13 cellular contexts compared by ENCODE assay signal in genomic region chr5:124596595-124597388, GRCh38.
DNase-seq lines count a peak whose midpoint lies in the region; ATAC-seq and TF ChIP-seq lines count a peak whose summit lies in the region.
"Had no signal": no experiment of that assay in that cellular context is flagged by ENCODE, and none has a peak within 500 bp of the region (broad histone marks: within the 10 kb centered on the region; RNA-seq: fewer than 3 reads in every experiment).

No MANE protein-coding gene starts in this region.

- peak; percentile 55 for DNase-seq in Calu3
- DNase-seq in IMR-90, result peak; percentile 92
- DNase-seq in dermis blood vessel endothelial cell, result peak; percentile 93
- DNase-seq in activated CD8-positive, alpha-beta memory T cell treated with anti-CD3 and anti-CD28 coated beads, Interleukin-2, amount 50 U/mL, for 48 hours, result no peak
- DNase-seq in NCI-H526 (lab: John Stamatoyannopoulos, UW), result no peak
- DNase-seq in NCI-H1105 treated with DMSO at 0.1 percent for 48 hours (lab: John Stamatoyannopoulos, UW), result no peak
- DNase-seq: activated effector memory CD4-positive, alpha-beta T cell treated with anti-CD3 and anti-CD28 coated beads, Interleukin-2, amount 50 U/mL, for 16 hours; GF-D8; heart right ventricle; KG1 had no signal

- H3K18ac ChIP-seq in IMR-90 (ENCODE audit: low read depth, low read length), result peak overlapping the region; percentile 69; the same call in 1 of the 2 replicates

- H3K79me1 ChIP-seq in IMR-90 (ENCODE audit: low read depth in 1 of 2, low read length in 2 of 2), result no peaks in the 10 kb centered on the region

- H2BK120ac ChIP-seq in IMR-90 (ENCODE audit: low read depth, low read length), result peak overlapping the region; percentile 13

- H2BK5ac ChIP-seq in IMR-90 (ENCODE audit: low read depth, low read length, poor library complexity, severe bottlenecking), result peak overlapping the region; percentile 55

- no peaks in the 10 kb centered on the region for H3K27me3 Mint-ChIP-seq in Calu3 (ENCODE audit: unreplicated experiment)

- peak overlapping the region; percentile 54 for H4K91ac ChIP-seq in IMR-90 (ENCODE audit: insufficient read depth, low read depth, low read length)

- peak overlapping the region; percentile 80 for H3K27ac Mint-ChIP-seq in Calu3 (ENCODE audit: unreplicated experiment)
- H3K27ac Mint-ChIP-seq: stimulated activated naive CD8-positive, alpha-beta T cell treated with anti-CD3 and anti-CD28 coated beads, Interleukin-15, Interleukin-2, amounts not matched to agents 100 ng/mL and 50 ng/mL, for 24 hours had no signal

- no peak overlapping the region for H3K27ac ChIP-seq in IMR-90 (ENCODE audit: insufficient read depth, low read length)
- H3K27ac ChIP-seq: heart right ventricle had no signal

- BruUV-seq in Calu3 (replicated peaks; lab: Mats Ljungman, UMichigan) (no TSS peak), IMR-90 (replicated peaks; lab: Mats Ljungman, UMichigan) (no TSS peak)

- H3K56ac ChIP-seq in IMR-90 (ENCODE audit: extremely low read depth, insufficient read depth, low read length), result no peak overlapping the region

- no peak overlapping the region for H3K14ac ChIP-seq in IMR-90 (replicated peaks; ENCODE audit: low read depth, low read length)

- ATAC-seq in IMR-90 (ENCODE audit: low read depth) (peak; percentile 84), HG02870 (IDR thresholded peaks at IDR 0.05; ENCODE audit: unreplicated experiment) (no peak)

- CTCF ChIA-PET in Calu3 (lab: Charles Lee), result interaction anchor here (0.9 to 1.6 kb wide), 6 partner anchors 8 to 812 kb away, joined by 3 to 6 read pairs (median 4); no protein-coding TSS in a partner anchor
- CTCF ChIA-PET in IMR-90 (lab: Yijun Ruan, JAX), result interaction anchor here (0.6 kb wide), 1 partner anchor 23 kb away, joined by 3 read pairs; no protein-coding TSS in a partner anchor

- H4K8ac ChIP-seq in IMR-90 (ENCODE audit: low read depth in 2 of 2, low read length in 2 of 2), result peak overlapping the region in 1 of 2 experiments; percentile 3; a peak in 1 of 4 replicates

- no peaks in the 10 kb centered on the region for H4K20me1 ChIP-seq in IMR-90 (ENCODE audit: insufficient read depth, low read length)

- H3K4me1 ChIP-seq in IMR-90 (ENCODE audit: control insufficient read depth, insufficient read depth, low read length) (peaks cover 5% of the 10 kb centered on the region), mucosa of stomach (ENCODE audit: control insufficient read depth, insufficient read depth, low read length) (peaks cover 13% of the 10 kb centered on the region)

- intact Hi-C loops in Calu3 (cut with micrococcal nuclease; ENCODE audit: unreplicated experiment) (loop anchor here (1.0 to 10.0 kb wide), 3 partner anchors 195 to 816 kb away; no protein-coding TSS in a partner anchor), IMR-90 (cut with micrococcal nuclease) (no loop called here)

- H3K4me2 ChIP-seq in IMR-90 (ENCODE audit: low read depth, low read length), result peak overlapping the region; percentile 67

- peak overlapping the region; percentile 38; the same call in 1 of the 3 replicates for H2BK15ac ChIP-seq in IMR-90 (ENCODE audit: low read depth, low read length)

- no peak overlapping the region for H2AK9ac ChIP-seq in IMR-90 (replicated peaks; ENCODE audit: low read depth, low read length, poor library complexity)

- peak overlapping the region; percentile 76; the same call in 1 of the 2 replicates for H2AK5ac ChIP-seq in IMR-90 (ENCODE audit: low read depth, low read length)

- WGBS in IMR-90 (ENCODE audit: extremely low coverage in 2 of 2, insufficient read length in 1 of 2), 2 experiments, result no CpG with 5 or more reads among the region's 4 CpGs

- H3K9me3 Mint-ChIP-seq in Calu3 (ENCODE audit: low read depth, unreplicated experiment), result no peaks in the 10 kb centered on the region
- H3K9me3 Mint-ChIP-seq: stimulated activated naive CD8-positive, alpha-beta T cell treated with anti-CD3 and anti-CD28 coated beads, Interleukin-15, Interleukin-2, amounts not matched to agents 100 ng/mL and 50 ng/mL, for 24 hours had no signal

- peaks cover 31% of the 10 kb centered on the region for H3K4me1 Mint-ChIP-seq in Calu3 (ENCODE audit: low read depth, unreplicated experiment)

- 0 out of 2 replicates have a peak overlapping the region, but pooled peaks have one; percentile 19 for H4K5ac ChIP-seq in IMR-90 (ENCODE audit: low read depth, low read length)

- H3K4me3 Mint-ChIP-seq in Calu3 (ENCODE audit: low read depth, unreplicated experiment), result peak overlapping the region; percentile 13
- H3K4me3 Mint-ChIP-seq: stimulated activated naive CD8-positive, alpha-beta T cell treated with anti-CD3 and anti-CD28 coated beads, Interleukin-15, Interleukin-2, amounts not matched to agents 100 ng/mL and 50 ng/mL, for 24 hours had no signal

- no peak overlapping the region for H3K9ac ChIP-seq in IMR-90 (ENCODE audit: low read depth, low read length)
- H3K9ac ChIP-seq in mucosa of stomach (ENCODE audit: low read length), result no peak overlapping the region

- in situ Hi-C loops in IMR-90 (cut with MboI; ENCODE audit: low sequenced_read_pairs), result no loop called here

- H3K9me3 ChIP-seq in IMR-90 (ENCODE audit: control insufficient read depth, insufficient read depth, low read length) (no peaks in the 10 kb centered on the region), mucosa of stomach (ENCODE audit: control insufficient read depth, low read length) (no peaks in the 10 kb centered on the region)
- H3K9me3 ChIP-seq: heart right ventricle had no signal

- H2BK20ac ChIP-seq in IMR-90 (ENCODE audit: low read depth, low read length), result peak overlapping the region; percentile 51

- TF ChIP-seq POLR2A in IMR-90 (IDR thresholded peaks at IDR 0.05; ENCODE audit: low read depth, low read length), result no peak

- no peak for TF ChIP-seq CTCF in Calu3 (IDR thresholded peaks at IDR 0.05; ENCODE audit: unreplicated experiment)
- no peak for TF ChIP-seq CTCF in IMR-90 (conservative IDR thresholded peaks at IDR 0.05; ENCODE audit: low read depth, low read length)

- peaks cover 3% of the 10 kb centered on the region; the same call in 1 of the 2 replicates for H3K9me1 ChIP-seq in IMR-90 (ENCODE audit: insufficient read depth, low read length)

- peak overlapping the region; percentile 47 for H3K4ac ChIP-seq in IMR-90 (ENCODE audit: low read depth, low read length)

- 0 out of 2 replicates have a peak, but pooled peaks have one; percentile 8 for TF ChIP-seq RAD21 in IMR-90 (IDR thresholded peaks at IDR 0.05; ENCODE audit: low read length)

- dilution Hi-C loops in IMR-90 (cut with HindIII; ENCODE audit: low sequenced_read_pairs, unreplicated experiment), result no loop called here

- H3K4me3 ChIP-seq in IMR-90 (ENCODE audit: insufficient read depth, low read depth, low read length) (no peak overlapping the region), mucosa of stomach (ENCODE audit: low read length) (peak overlapping the region; percentile 10)
- H3K4me3 ChIP-seq: heart right ventricle had no signal

- no peak overlapping the region for H3K23ac ChIP-seq in IMR-90 (ENCODE audit: low read depth, low read length)

- H3K27me3 ChIP-seq in IMR-90 (ENCODE audit: control insufficient read depth, insufficient read depth, low read length) (no peaks in the 10 kb centered on the region), mucosa of stomach (ENCODE audit: control insufficient read depth, insufficient read depth, low read length) (no peaks in the 10 kb centered on the region)
- H3K27me3 ChIP-seq: heart right ventricle had no signal

- no peaks in the 10 kb centered on the region for H3K36me3 Mint-ChIP-seq in Calu3 (ENCODE audit: insufficient read depth, unreplicated experiment)

- no peak overlapping the region for H2AFZ ChIP-seq in IMR-90 (replicated peaks; ENCODE audit: low read length, poor library complexity)

- no peaks in the 10 kb centered on the region for H3K36me3 ChIP-seq in IMR-90 (ENCODE audit: control insufficient read depth, insufficient read depth, low read length)
- no peaks in the 10 kb centered on the region for H3K36me3 ChIP-seq in mucosa of stomach (ENCODE audit: control insufficient read depth, insufficient read depth, low read length)
- H3K36me3 ChIP-seq: heart right ventricle had no signal

- POLR2A ChIA-PET in IMR-90 (lab: Charles Lee; ENCODE audit: unreplicated experiment), result interaction anchor here (0.8 kb wide), 1 partner anchor 139 kb away, joined by 8 read pairs; no protein-coding TSS in a partner anchor

TF ChIP-seq in IMR-90, 13 proteins besides CTCF, POLR2A, EP300 and RAD21 (continues in another document):
- TF ChIP-seq MAZ (IDR thresholded peaks at IDR 0.05; ENCODE audit: borderline replicate concordance, low read depth, low read length), result no peak
- TF ChIP-seq FOS (IDR thresholded peaks at IDR 0.05; ENCODE audit: low read depth, low read length), result peak; percentile 93
- TF ChIP-seq ELK1 (IDR thresholded peaks at IDR 0.05; ENCODE audit: borderline replicate concordance, low read depth, low read length), result no peak
- peak; percentile 65 for TF ChIP-seq RCOR1 (IDR thresholded peaks at IDR 0.05; ENCODE audit: insufficient replicate concordance, low read length)
- TF ChIP-seq SMC3 (IDR thresholded peaks at IDR 0.05; ENCODE audit: low read depth, low read length), result no peak
- 0 out of 2 replicates have a peak, but pooled peaks have one; percentile 14 for TF ChIP-seq CEBPB (IDR thresholded peaks at IDR 0.05; ENCODE audit: low read depth, low read length)
- TF ChIP-seq CHD1 (IDR thresholded peaks at IDR 0.05; ENCODE audit: low read depth, low read length), result no peak
- no peak for TF ChIP-seq RFX5 (IDR thresholded peaks at IDR 0.05; ENCODE audit: low read depth, low read length)
- TF ChIP-seq USF2 (IDR thresholded peaks at IDR 0.05; ENCODE audit: low read depth, low read length), result no peak
- peak; percentile 8; the same call in 1 of the 2 replicates for TF ChIP-seq BHLHE40 (IDR thresholded peaks at IDR 0.05; ENCODE audit: low read depth, low read length)
- TF ChIP-seq MAFK (IDR thresholded peaks at IDR 0.05; ENCODE audit: low read depth, low read length), result peak; percentile 43; the same call in 1 of the 2 replicates

Comparison
In these comparisons a context has a peak if more than half of its experiments do, and no peak if none do; other contexts are left out.
1. DNase-seq: peak in Calu3 (single experiment), IMR-90 (single experiment) and dermis blood vessel endothelial cell (single experiment); none in activated CD8-positive, alpha-beta memory T cell treated with anti-CD3 and anti-CD28 coated beads, Interleukin-2, amount 50 U/mL, for 48 hours (single experiment), NCI-H526 (0 of 2) and NCI-H1105 treated with DMSO at 0.1 percent for 48 hours (single experiment).